1 cellular context compared by ENCODE assay signal in the genomic region with DNA sequence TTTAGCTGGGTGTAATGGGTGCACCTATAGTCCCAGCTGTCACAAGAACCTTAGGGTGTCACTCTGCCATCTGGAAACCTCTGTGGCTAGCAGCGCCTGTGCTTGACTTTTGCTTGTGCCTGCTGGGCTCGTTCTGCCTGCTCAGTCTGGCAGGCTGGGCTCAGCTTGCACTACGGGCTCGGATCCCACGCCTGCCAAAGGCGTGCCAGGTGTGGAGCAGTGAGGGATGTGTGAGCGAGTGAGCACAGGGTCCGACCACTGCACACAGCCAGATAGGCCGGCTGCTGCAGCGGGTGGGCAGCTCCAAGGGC.
TF ChIP-seq lines count a peak whose summit lies in the region.

No MANE protein-coding gene starts in this region.

TF ChIP-seq in endothelial cell of umbilical vein, 7 proteins besides CTCF, POLR2A, EP300 and RAD21:
- TF ChIP-seq MYC (IDR thresholded peaks at IDR 0.05; ENCODE audit: low read depth, low read length): no peak
- TF ChIP-seq GATA2 (IDR thresholded peaks at IDR 0.05; ENCODE audit: insufficient read depth, insufficient read length, low read depth, low read length): no peak
- no peak for TF ChIP-seq JUN (IDR thresholded peaks at IDR 0.05; ENCODE audit: borderline replicate concordance, insufficient read depth, insufficient read length, low read depth)
- no peak for TF ChIP-seq FOS (IDR thresholded peaks at IDR 0.05; ENCODE audit: borderline replicate concordance, insufficient read depth, low read length)
- no peak for TF ChIP-seq POLR2AphosphoS5 (IDR thresholded peaks at IDR 0.05; ENCODE audit: insufficient read depth, low read depth, low read length)
- TF ChIP-seq, protein P1, sequence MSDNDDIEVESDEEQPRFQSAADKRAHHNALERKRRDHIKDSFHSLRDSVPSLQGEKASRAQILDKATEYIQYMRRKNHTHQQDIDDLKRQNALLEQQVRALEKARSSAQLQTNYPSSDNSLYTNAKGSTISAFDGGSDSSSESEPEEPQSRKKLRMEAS (IDR thresholded peaks at IDR 0.05; ENCODE audit: insufficient read depth, insufficient read length): no peak
- TF ChIP-seq EZH2 (IDR thresholded peaks at IDR 0.05; ENCODE audit: borderline replicate concordance, low read depth, low read length, severe bottlenecking): no peak
